16 cellular contexts compared by ENCODE assay signal in the genomic region with DNA sequence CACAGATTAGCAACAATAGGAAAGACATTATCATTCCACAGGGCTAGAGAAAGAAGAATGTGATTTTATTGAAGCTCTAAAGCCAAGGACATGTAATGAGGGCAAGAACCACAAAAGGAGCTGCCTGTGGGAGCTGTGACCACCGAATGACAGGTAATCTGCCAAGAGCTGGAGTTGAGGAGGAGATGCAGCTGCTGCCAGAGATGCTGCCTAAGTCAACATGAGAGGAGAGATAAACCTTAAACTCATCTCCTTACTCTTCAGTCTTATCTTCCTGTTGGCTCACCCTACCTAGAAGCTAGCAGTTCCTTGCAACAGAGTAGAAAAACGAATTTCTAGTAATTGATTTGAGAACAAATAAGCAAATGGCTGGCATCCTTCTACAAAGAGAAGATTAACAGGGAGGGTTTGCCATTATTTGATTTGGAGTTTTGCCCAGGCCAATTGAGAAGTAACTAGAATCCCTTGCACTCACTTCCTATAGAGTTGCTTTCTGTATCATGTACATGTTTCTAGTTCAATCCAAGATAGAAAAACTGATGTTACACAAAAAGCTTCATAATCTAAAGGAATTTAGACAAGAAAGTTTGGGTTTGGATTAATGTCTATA.
DNase-seq lines count a peak whose midpoint lies in the region; ATAC-seq lines count a peak whose summit lies in the region.
"Had no signal": no experiment of that assay in that cellular context is flagged by ENCODE, and none has a peak within 500 bp of the region (broad histone marks: within the 10 kb centered on the region; RNA-seq: fewer than 3 reads in every experiment).

No MANE protein-coding gene starts in this region.

- no peak for ATAC-seq in HG03469 (IDR thresholded peaks at IDR 0.05; ENCODE audit: unreplicated experiment)
- ATAC-seq: foreskin keratinocyte; Right ventricle myocardium inferior; stimulated activated memory B cell treated with anti-CD40 and anti-IgM and Interleukin-4, amounts not matched to agents 10 μg/mL and 1 μg/mL and 100 μg/mL, for 72 hours had no signal

- H3K36me3 ChIP-seq in SJCRH30 = no peaks in the 10 kb centered on the region
- H3K36me3 ChIP-seq: BLaER1 treated with 17β-estradiol and CSF1 and Interleukin-3, amounts not matched to agents 10 nM and 100 nM; HAP-1; tibial artery had no signal

- no peak overlapping the region for H3K4me3 ChIP-seq in SJCRH30
- H3K4me3 ChIP-seq: BLaER1 treated with 17β-estradiol and CSF1 and Interleukin-3, amounts not matched to agents 10 nM and 100 nM; HAP-1; tibial artery had no signal

- peak; percentile 14 for DNase-seq in M059J (ENCODE audit: low read depth)
- DNase-seq in NCI-H2196 treated with DMSO at 0.1 percent for 48 hours (lab: John Stamatoyannopoulos, UW; ENCODE audit: unreplicated experiment) = peak; percentile 37
- DNase-seq in SJCRH30 = peak; percentile 42 to 66
- peak; percentile 6 for DNase-seq in smooth muscle cell of the brain vasculature (ENCODE audit: low read depth, low spot score)
- DNase-seq in COLO829 (ENCODE audit: low spot score) = no peak
- DNase-seq in activated CD4-positive, alpha-beta T cell treated with anti-CD3 and anti-CD28 coated beads, Interleukin-2, amount 50 U/mL, for 48 hours = no peak
- DNase-seq: activated gamma-delta T cell, amniotic stem cell, foreskin keratinocyte, NCI-H187 treated with DMSO at 0.1 percent for 48 hours, tibial artery had no signal

- no peak overlapping the region for H3K27ac ChIP-seq in SJCRH30
- H3K27ac ChIP-seq: BLaER1 treated with 17β-estradiol and CSF1 and Interleukin-3, amounts not matched to agents 10 nM and 100 nM; foreskin keratinocyte; tibial artery had no signal

- 0 out of 2 replicates have a peak, but pooled peaks cover 5% of the 10 kb centered on the region for H3K9me3 ChIP-seq in SJCRH30 (replicated peaks)
- H3K9me3 ChIP-seq: HAP-1 had no signal

- peaks cover 10% of the 10 kb centered on the region; the same call in 1 of the 2 replicates for H3K4me1 ChIP-seq in SJCRH30
- H3K4me1 ChIP-seq: BLaER1 treated with 17β-estradiol and CSF1 and Interleukin-3, amounts not matched to agents 10 nM and 100 nM; HAP-1; tibial artery had no signal

- H3K27me3 ChIP-seq in SJCRH30 = no peaks in the 10 kb centered on the region
- H3K27me3 ChIP-seq: BLaER1 treated with 17β-estradiol and CSF1 and Interleukin-3, amounts not matched to agents 10 nM and 100 nM; foreskin keratinocyte; tibial artery had no signal

Comparison
In these comparisons a context has a peak if more than half of its experiments do, and no peak if none do; other contexts are left out.
1. DNase-seq: peak in M059J (single experiment), NCI-H2196 treated with DMSO at 0.1 percent for 48 hours (single experiment), SJCRH30 (2 of 2) and smooth muscle cell of the brain vasculature (single experiment); none in COLO829 (single experiment) and activated CD4-positive, alpha-beta T cell treated with anti-CD3 and anti-CD28 coated beads, Interleukin-2, amount 50 U/mL, for 48 hours (0 of 2).